In genomic region chr2:7681852-7682461, GRCh38 we compare ENCODE assay signal across 16 cellular contexts.
DNase-seq lines count a peak whose midpoint lies in the region; ATAC-seq, FAIRE-seq and TF ChIP-seq lines count a peak whose summit lies in the region.
"Had no signal": no experiment of that assay in that cellular context is flagged by ENCODE, and none has a peak within 500 bp of the region (broad histone marks: within the 10 kb centered on the region; RNA-seq: fewer than 3 reads in every experiment).

No MANE protein-coding gene starts in this region.

- no peak overlapping the region for H2AFZ ChIP-seq in GM12878 (ENCODE audit: control insufficient read depth, low read depth, low read length)

- H3K4me1 Mint-ChIP-seq in CD4-positive, alpha-beta T cell (ENCODE audit: low read depth), result no peaks in the 10 kb centered on the region
- no peaks in the 10 kb centered on the region for H3K4me1 Mint-ChIP-seq in activated T-cell treated with anti-CD3 and anti-CD28 coated beads, Interleukin-2, amount 50 U/mL, for 4 hours (ENCODE audit: low read depth)
- H3K4me1 Mint-ChIP-seq: CD14-positive monocyte had no signal

- no peaks in the 10 kb centered on the region for H3K27me3 ChIP-seq in GM12878 (replicated peaks in 1 of 2; ENCODE audit: control insufficient read depth in 2 of 2, insufficient read depth in 2 of 2, low read length in 1 of 2)
- H3K27me3 ChIP-seq in CD4-positive, alpha-beta T cell (ENCODE audit: control insufficient read depth, insufficient read depth, low read length), result no peaks in the 10 kb centered on the region

- DNase-seq in NCI-H2227 treated with DMSO at 0.1 percent for 48 hours (lab: John Stamatoyannopoulos, UW), result peak; percentile 15
- DNase-seq in NCI-H2227 (lab: John Stamatoyannopoulos, UW; ENCODE audit: unreplicated experiment), result no peak
- DNase-seq in GM12878 (ENCODE audit: low read depth, low spot score), result no peak
- peak; percentile 5 for DNase-seq in kidney glomerular epithelial cell (lab: John Stamatoyannopoulos, UW)
- DNase-seq in central memory CD4-positive, alpha-beta T cell, result no peak
- no peak for DNase-seq in CD4-positive, alpha-beta T cell
- no peak for DNase-seq in activated T-cell treated with anti-CD3 and anti-CD28 coated beads, Interleukin-2, amount 50 U/mL, for 4 hours
- DNase-seq: CD8-positive, alpha-beta memory T cell; DND-41; GDM1 had no signal

- no peaks in the 10 kb centered on the region for H3K79me2 ChIP-seq in GM12878 (ENCODE audit: control insufficient read depth, insufficient read depth, low read length)

- H3K9me3 Mint-ChIP-seq in CD4-positive, alpha-beta T cell, result no peaks in the 10 kb centered on the region
- no peaks in the 10 kb centered on the region for H3K9me3 Mint-ChIP-seq in activated T-cell treated with anti-CD3 and anti-CD28 coated beads, Interleukin-2, amount 50 U/mL, for 4 hours
- H3K9me3 Mint-ChIP-seq: CD8-positive, alpha-beta memory T cell had no signal

- ATAC-seq in GM12878, result peak; percentile 60
- no peak for ATAC-seq in CD4-positive, alpha-beta T cell (ENCODE audit: poor library complexity)
- ATAC-seq in activated T-cell treated with anti-CD3 and anti-CD28 coated beads, Interleukin-2, amount 50 U/mL, for 4 hours, result no peak
- ATAC-seq in GM18498 (IDR thresholded peaks at IDR 0.05; ENCODE audit: unreplicated experiment), result no peak
- ATAC-seq: HCT116 had no signal

- H3K4me2 ChIP-seq in GM12878 (ENCODE audit: control insufficient read depth, insufficient read depth), result no peak overlapping the region

- no peaks in the 10 kb centered on the region for H3K9me3 ChIP-seq in GM12878 (replicated peaks; ENCODE audit: control insufficient read depth, insufficient read depth, low read length)
- no peaks in the 10 kb centered on the region for H3K9me3 ChIP-seq in CD4-positive, alpha-beta T cell (ENCODE audit: control insufficient read depth, low read length)

- no peaks in the 10 kb centered on the region for H3K4me1 ChIP-seq in GM12878 (ENCODE audit: control insufficient read depth, insufficient read depth, low read length)

- SMC1A ChIA-PET in GM12878 (lab: Charles Lee; ENCODE audit: uncharacterized antibody, unreplicated experiment), result no interaction called here

- H3K27ac ChIP-seq in GM12878 (ENCODE audit: control insufficient read depth, insufficient read depth), result no peak overlapping the region
- H3K27ac ChIP-seq in CD4-positive, alpha-beta T cell (ENCODE audit: low read depth, low read length), result no peak overlapping the region
- H3K27ac ChIP-seq: 22Rv1, HL-60 had no signal

- no peak overlapping the region for H3K4me3 Mint-ChIP-seq in CD4-positive, alpha-beta T cell
- no peak overlapping the region for H3K4me3 Mint-ChIP-seq in activated T-cell treated with anti-CD3 and anti-CD28 coated beads, Interleukin-2, amount 50 U/mL, for 4 hours
- H3K4me3 Mint-ChIP-seq: CD14-positive monocyte; CD8-positive, alpha-beta memory T cell had no signal

- 44% methylated on average over 3 of the region's 3 CpGs for WGBS in GM12878 (ENCODE audit: insufficient coverage, insufficient replicate concordance, low lambda C conversion rate, missing lambda C conversion rate)

- intact Hi-C loops in GM12878 (cut with micrococcal nuclease; ENCODE audit: unreplicated experiment), result no loop called here
- intact Hi-C loops in CD4-positive, alpha-beta T cell (cut with DNase I, micrococcal nuclease), result no loop called here

- no peak for TF ChIP-seq RAD21 in GM12878 (IDR thresholded peaks at IDR 0.05; ENCODE audit: insufficient read depth, low read depth, low read length)

- H3K9ac ChIP-seq in GM12878 (ENCODE audit: control insufficient read depth, insufficient read depth, low read length), result no peak overlapping the region

- no peaks in the 10 kb centered on the region for H3K27me3 Mint-ChIP-seq in CD4-positive, alpha-beta T cell
- H3K27me3 Mint-ChIP-seq in activated T-cell treated with anti-CD3 and anti-CD28 coated beads, Interleukin-2, amount 50 U/mL, for 4 hours (ENCODE audit: low read depth), result no peaks in the 10 kb centered on the region
- H3K27me3 Mint-ChIP-seq: CD8-positive, alpha-beta memory T cell had no signal

- no peaks in the 10 kb centered on the region for H4K20me1 ChIP-seq in GM12878 (ENCODE audit: control insufficient read depth, insufficient read depth)

- no peak overlapping the region for H3K27ac Mint-ChIP-seq in CD4-positive, alpha-beta T cell
- H3K27ac Mint-ChIP-seq: CD14-positive monocyte had no signal

- CTCF ChIA-PET in GM12878 (lab: Yijun Ruan, JAX), result interaction anchor here (0.9 kb wide), 1 partner anchor 11 kb away, joined by 3 read pairs; no protein-coding TSS in a partner anchor
- CTCF ChIA-PET in CD4-positive, alpha-beta T cell (lab: Charles Lee), result no interaction called here

- no peak overlapping the region for H3K4me3 ChIP-seq in GM12878

- no peaks in the 10 kb centered on the region for H3K36me3 Mint-ChIP-seq in CD4-positive, alpha-beta T cell (ENCODE audit: low read depth)
- H3K36me3 Mint-ChIP-seq in activated T-cell treated with anti-CD3 and anti-CD28 coated beads, Interleukin-2, amount 50 U/mL, for 4 hours (ENCODE audit: insufficient read depth), result no peaks in the 10 kb centered on the region
- H3K36me3 Mint-ChIP-seq: CD14-positive monocyte; CD8-positive, alpha-beta memory T cell had no signal

- POLR2A ChIA-PET in GM12878 (lab: Charles Lee), result interaction anchor here (0.7 kb wide), 1 partner anchor 13 kb away, joined by 3 read pairs; no protein-coding TSS in a partner anchor
- POLR2A ChIA-PET in CD4-positive, alpha-beta T cell (lab: Charles Lee), result no interaction called here

- no peak for FAIRE-seq in GM12878 (lab: Jason Lieb, UNC)
- FAIRE-seq: H54 had no signal

- RAD21 ChIA-PET in GM12878 (lab: Charles Lee; ENCODE audit: unreplicated experiment), result no interaction called here

- no peaks in the 10 kb centered on the region for H3K36me3 ChIP-seq in GM12878 (ENCODE audit: control insufficient read depth in 2 of 2, insufficient read depth in 2 of 2, low read length in 1 of 2)

- no peak for TF ChIP-seq CTCF in GM12878 (IDR thresholded peaks at IDR 0.05 in 2 of 3, conservative IDR thresholded peaks at IDR 0.05 in 1 of 3; ENCODE audit: control insufficient read depth in 2 of 3, extremely low read depth in 1 of 3, insufficient read depth in 1 of 3, low read depth in 3 of 3, low read length in 3 of 3)
- no peak for TF ChIP-seq CTCF in CD4-positive, alpha-beta T cell (IDR thresholded peaks at IDR 0.05)

- in situ Hi-C loops in GM12878 (cut with MboI), result no loop called here

- BruUV-seq in GM12878 (replicated peaks; lab: Mats Ljungman, UMichigan), result no TSS peak

- TF ChIP-seq EP300 in GM12878 (IDR thresholded peaks at IDR 0.05; ENCODE audit: borderline replicate concordance in 1 of 2, control insufficient read depth in 1 of 2, low read depth in 2 of 2, low read length in 2 of 2), result no peak

- no peak for TF ChIP-seq POLR2A in GM12878 (IDR thresholded peaks at IDR 0.05; ENCODE audit: low read depth, low read length)

TF ChIP-seq in GM12878, 131 proteins besides CTCF, POLR2A, EP300 and RAD21:
- TF ChIP-seq NR2F1 (conservative IDR thresholded peaks at IDR 0.05) (0 out of 2 replicates have a peak, but pooled peaks have one; percentile 25), NR2C1 (IDR thresholded peaks at IDR 0.05) (no peak)

Comparison
In these comparisons a context has a peak if more than half of its experiments do, and no peak if none do; other contexts are left out.
1. DNase-seq: peak in NCI-H2227 treated with DMSO at 0.1 percent for 48 hours (single experiment) and kidney glomerular epithelial cell (single experiment); none in NCI-H2227 (single experiment), GM12878 (single experiment), central memory CD4-positive, alpha-beta T cell (single experiment), CD4-positive, alpha-beta T cell (0 of 10) and activated T-cell treated with anti-CD3 and anti-CD28 coated beads, Interleukin-2, amount 50 U/mL, for 4 hours (single experiment).